ENCODE assay signal across 25 cellular contexts in genomic region chr5:72293495-72294055, GRCh38. TPM values are rescaled to one million over a fixed set of nuclear protein-coding genes. Genes with fewer than 3 reads are reported as not detected.
DNase-seq lines count a peak whose midpoint lies in the region; ATAC-seq, FAIRE-seq and TF ChIP-seq lines count a peak whose summit lies in the region.
"Had no signal": no experiment of that assay in that cellular context is flagged by ENCODE, and none has a peak within 500 bp of the region (broad histone marks: within the 10 kb centered on the region; RNA-seq: fewer than 3 reads in every experiment).

No MANE protein-coding gene starts in this region.

- TF ChIP-seq EP300 in HepG2 (IDR thresholded peaks at IDR 0.05; ENCODE audit: low read depth in 2 of 2, low read length in 2 of 2): no peak
- no peak for TF ChIP-seq EP300 in HepG2 (CRISPR knock-in tag; IDR thresholded peaks at IDR 0.05; ENCODE audit: borderline replicate concordance)
- no peak for TF ChIP-seq EP300 in K562 (IDR thresholded peaks at IDR 0.05; ENCODE audit: low read length)

- H3K27ac ChIP-seq in HepG2 (ENCODE audit: extremely low read length, insufficient read depth, low read length) (peak overlapping the region; percentile 29), right lobe of liver (no peak overlapping the region), K562 (ENCODE audit: extremely low read depth, low read depth, low read length) (no peak overlapping the region)
- H3K27ac ChIP-seq: HL-60, left lung, pancreas, SJSA1 had no signal

- WGBS in HepG2 (ENCODE audit: low lambda C conversion rate): 92% methylated on average over 3 of the region's 3 CpGs
- 83% methylated on average over 3 of the region's 3 CpGs for WGBS in right lobe of liver (ENCODE audit: insufficient coverage, low coverage, low lambda C conversion rate, missing lambda C conversion rate)
- 75% methylated on average over 3 of the region's 3 CpGs for WGBS in K562 (ENCODE audit: insufficient coverage, low coverage, missing lambda C conversion rate)

- no peak for TF ChIP-seq RAD21 in HepG2 (CRISPR knock-in tag; IDR thresholded peaks at IDR 0.05)
- no peak for TF ChIP-seq RAD21 in K562 (CRISPR knock-in tag; conservative IDR thresholded peaks at IDR 0.05 in 1 of 2, IDR thresholded peaks at IDR 0.05 in 1 of 2)

- H3K36me3 ChIP-seq in HepG2 (replicated peaks in 1 of 2; ENCODE audit: control insufficient read depth in 1 of 2, insufficient read depth in 2 of 2, low read length in 2 of 2) (peaks cover 2 to 27% of the 10 kb centered on the region in 2 experiments; a peak in 4 of 5 replicates), right lobe of liver (peaks cover 0 to 9% (median 3%) of the 10 kb centered on the region in 4 donors), K562 (ENCODE audit: control insufficient read depth, insufficient read depth, low read length) (peaks cover 79% of the 10 kb centered on the region)
- H3K36me3 ChIP-seq: pancreas had no signal

- POLR2A ChIA-PET in HepG2 (lab: Yijun Ruan, JAX) (interaction anchor here (2.0 to 2.6 kb wide), 2 partner anchors 12 to 15 kb away, joined by 10 read pairs; no protein-coding TSS in a partner anchor), K562 (lab: Yijun Ruan, JAX) (interaction anchor here (0.6 to 2.3 kb wide), 3 partner anchors 9 to 577 kb away, joined by 4 to 17 read pairs (median 8); no protein-coding TSS in a partner anchor)

- H3K9me1 ChIP-seq in K562 (ENCODE audit: control insufficient read depth, insufficient read depth, low read length): no peaks in the 10 kb centered on the region

- no peak overlapping the region for H3K4me3 ChIP-seq in HepG2 (replicated peaks in 1 of 3; ENCODE audit: insufficient read depth in 1 of 3, low read depth in 2 of 3, low read length in 3 of 3)
- no peak overlapping the region for H3K4me3 ChIP-seq in right lobe of liver
- H3K4me3 ChIP-seq in K562: no peak overlapping the region
- H3K4me3 ChIP-seq: left lung, pancreas, SJSA1 had no signal

- in situ Hi-C loops in HepG2 (cut with HindIII; ENCODE audit: extremely low pct_ligation_motif_present, low pct_unique_long_range_greater_than_20kb) (no loop called here), K562 (cut with MboI) (no loop called here)

- BruUV-seq in HepG2 (replicated peaks; lab: Mats Ljungman, UMichigan): no TSS peak
- BruUV-seq in K562 (replicated peaks; lab: Mats Ljungman, UMichigan): no TSS peak

- H3K9me3 ChIP-seq in HepG2 (ENCODE audit: low read length) (no peaks in the 10 kb centered on the region), right lobe of liver (no peaks in the 10 kb centered on the region), K562 (replicated peaks; ENCODE audit: control insufficient read depth, insufficient read depth, low read depth, low read length) (no peaks in the 10 kb centered on the region)
- H3K9me3 ChIP-seq: left lung, pancreas, SJSA1 had no signal

- H3K9ac ChIP-seq in HepG2 (ENCODE audit: insufficient read depth, low read depth, low read length): no peak overlapping the region
- H3K9ac ChIP-seq in K562 (ENCODE audit: insufficient read depth in 1 of 2, low read depth in 2 of 2, low read length in 2 of 2): no peak overlapping the region

- intact Hi-C loops in HepG2 (cut with micrococcal nuclease; ENCODE audit: unreplicated experiment): loop anchor here (2.0 kb wide), 1 partner anchor 15 kb away; no protein-coding TSS in a partner anchor
- intact Hi-C loops in right lobe of liver (cut with DNase I): no loop called here
- intact Hi-C loops in K562 (cut with micrococcal nuclease): no loop called here
- intact Hi-C loops in head of caudate nucleus (cut with DNase I): no loop called here

- TF ChIP-seq CTCF in HepG2 (CRISPR knock-in tag; IDR thresholded peaks at IDR 0.05) (no peak), right lobe of liver (IDR thresholded peaks at IDR 0.05) (no peak), K562 (IDR thresholded peaks at IDR 0.05 in 2 of 3, conservative IDR thresholded peaks at IDR 0.05 in 1 of 3; ENCODE audit: insufficient read depth in 2 of 3, low read depth in 1 of 3, low read length in 3 of 3) (no peak)

- peak overlapping the region; percentile 13; the same call in 1 of the 2 replicates for H3K4me2 ChIP-seq in HepG2 (ENCODE audit: low read depth, low read length)
- H3K4me2 ChIP-seq in K562 (ENCODE audit: insufficient read depth, low read length): no peak overlapping the region

- FAIRE-seq in HepG2 (lab: Jason Lieb, UNC): no peak
- FAIRE-seq in K562 (lab: Jason Lieb, UNC): no peak
- FAIRE-seq: endothelial cell of umbilical vein, pancreas had no signal

- CTCF ChIA-PET in HepG2 (lab: Yijun Ruan, JAX; ENCODE audit: low intra/inter-chr PET ratio, low total read pairs) (no interaction called here), K562 (lab: Yijun Ruan, JAX; ENCODE audit: low intra/inter-chr PET ratio) (no interaction called here)

- H3K27me3 ChIP-seq in HepG2 (ENCODE audit: control insufficient read depth in 1 of 2, insufficient read depth in 2 of 2, low read length in 2 of 2): no peaks in the 10 kb centered on the region
- no peaks in the 10 kb centered on the region for H3K27me3 ChIP-seq in right lobe of liver
- no peaks in the 10 kb centered on the region for H3K27me3 ChIP-seq in K562 (ENCODE audit: control insufficient read depth in 2 of 2, insufficient read depth in 2 of 2, low read length in 2 of 2)
- H3K27me3 ChIP-seq: left lung, pancreas, SJSA1 had no signal

- ATAC-seq in HepG2: no peak
- no peak for ATAC-seq in right lobe of liver
- ATAC-seq in K562: no peak
- ATAC-seq: activated CD8-positive, alpha-beta memory T cell treated with anti-CD3 and anti-CD28 coated beads, Interleukin-2, amount 10 ng/mL, durations not matched to agents 7 days and 5 days; left lung; natural killer cell treated with Interleukin-12 subunit alpha and Interleukin-12 subunit beta and Interleukin-15 and Interleukin-18, amount 100 ng/mL, for 72 hours; Panc1; pancreas had no signal

- peaks cover 28% of the 10 kb centered on the region for H3K79me2 ChIP-seq in HepG2 (ENCODE audit: insufficient read depth, low read length)
- H3K79me2 ChIP-seq in K562 (ENCODE audit: control insufficient read depth, insufficient read depth, low read length): peaks cover 11% of the 10 kb centered on the region

- H2AFZ ChIP-seq in HepG2 (ENCODE audit: low read length) (no peak overlapping the region), K562 (ENCODE audit: low read depth, low read length) (no peak overlapping the region)

- DNase-seq in HepG2 (ENCODE audit: low spot score) (no peak), right lobe of liver (no peak), NAMALWA (ENCODE audit: low spot score) (peak; percentile 60), K562 (ENCODE audit: extremely low read depth in 1 of 4, low spot score in 3 of 4) (no peak), head of caudate nucleus (no peak), glomerular visceral epithelial cell (ENCODE audit: extremely low spot score) (no peak), T-helper 2 cell (no peak), COR-L47 (lab: John Stamatoyannopoulos, UW) (no peak)
- DNase-seq: activated CD4-positive, alpha-beta T cell treated with anti-CD3 and anti-CD28 coated beads for 48 hours; activated CD8-positive, alpha-beta memory T cell treated with anti-CD3 and anti-CD28 coated beads, Interleukin-2, amount 10 ng/mL, durations not matched to agents 7 days and 5 days; activated naive CD4-positive, alpha-beta T cell treated with anti-CD3 and anti-CD28 coated beads, Interleukin-2, amount 10 ng/mL, durations not matched to agents 7 days and 5 days; aorta; caudate nucleus; CD4-positive, alpha-beta T cell; GDM1; left lung; NCI-H187 treated with DMSO at 0.1 percent for 48 hours; NCI-H226; pancreas; right cardiac atrium had no signal

- no peak for TF ChIP-seq POLR2A in HepG2 (IDR thresholded peaks at IDR 0.05; ENCODE audit: insufficient read depth in 1 of 2, low read depth in 2 of 2, low read length in 2 of 2)
- TF ChIP-seq POLR2A in right lobe of liver (IDR thresholded peaks at IDR 0.05): no peak
- no peak for TF ChIP-seq POLR2A in K562 (conservative IDR thresholded peaks at IDR 0.05)

- H3K4me1 ChIP-seq in HepG2 (ENCODE audit: insufficient read depth, low read length): peaks cover 54% of the 10 kb centered on the region
- H3K4me1 ChIP-seq in right lobe of liver: peaks cover 0 to 7% (median 0%) of the 10 kb centered on the region in 4 donors
- H3K4me1 ChIP-seq in K562 (replicated peaks in 1 of 2; ENCODE audit: control insufficient read depth in 2 of 2, insufficient read depth in 2 of 2, low read length in 2 of 2): peaks cover 0 to 3% of the 10 kb centered on the region in 2 experiments; a peak in 1 of 5 replicates
- H3K4me1 ChIP-seq: pancreas had no signal

- no peaks in the 10 kb centered on the region for H4K20me1 ChIP-seq in HepG2 (ENCODE audit: insufficient read depth, low read length)
- no peaks in the 10 kb centered on the region for H4K20me1 ChIP-seq in K562 (replicated peaks; ENCODE audit: control insufficient read depth, insufficient read depth, low read length)

RNA-seq across cellular contexts. Expression of gene MRPS27, which starts 26.5 kb away (rescaled TPM):
- total RNA-seq in HepG2 (2016; rRNA removed; fragmentation: Illumina TruSeq; extraction: Trizol) (115 and 139 TPM in 2 replicates), right lobe of liver (10 to 100 TPM; 28.6 to 40.3 (median 36.0) TPM), K562 (2014; rRNA removed) (79.2 and 90.9 TPM in 2 replicates), K562 (2014; rRNA removed; fragmentation: Illumina TruSeq; extraction: Trizol) (127 and 130 TPM in 2 replicates), K562 (2015; rRNA removed; fragmentation: Illumina TruSeq; extraction: Trizol) (104 and 105 TPM in 2 replicates), K562 (2021) (96.7 and 97.6 TPM in 2 replicates)
- 17.5 and 21.2 TPM in 2 replicates for total RNA-seq in HepG2 (2016; cell fraction: cytosol; rRNA removed; fragmentation: Illumina TruSeq; extraction: Trizol; ENCODE audit: low read depth)
- total RNA-seq in HepG2 (2016; cell fraction: insoluble cytoplasmic fraction; rRNA removed; fragmentation: Illumina TruSeq; extraction: Trizol): 116 and 136 TPM in 2 replicates
- 84.2 and 94.1 TPM in 2 replicates for total RNA-seq in HepG2 (2016; cell fraction: membrane; rRNA removed; fragmentation: Illumina TruSeq; extraction: Trizol)
- 105 and 107 TPM in 2 replicates for total RNA-seq in HepG2 (2016; cell fraction: nucleus; rRNA removed; fragmentation: Illumina TruSeq; extraction: Trizol)
- polyA plus RNA-seq in HepG2 (2011; rRNA removed) (69.9 and 71.8 TPM in 2 replicates), K562 (2011; rRNA removed) (118 and 144 TPM in 2 replicates), K562 (2014; fragmentation: Illumina TruSeq; extraction: Trizol) (111 and 125 TPM in 2 replicates), K562 (2014; fragmentation: Nextera tagmentation; extraction: Ambion mirVana) (100 to 1,000 TPM; 106 to 122 TPM), K562 (2014; rRNA removed) (73.6 and 79.9 TPM in 2 replicates)
- polyA plus RNA-seq in HepG2 (2011; cell fraction: cytosol; rRNA removed): 61.9 and 69.4 TPM in 2 replicates
- 35.6 and 40.4 TPM in 2 replicates for polyA plus RNA-seq in HepG2 (2011; cell fraction: nucleus; rRNA removed)
- polyA plus RNA-seq in HepG2 (2012): 50.1 and 50.6 TPM in 2 replicates
- polyA plus RNA-seq in HepG2 (2016; cell fraction: cytosol; fragmentation: Illumina TruSeq; extraction: Trizol; ENCODE audit: low read depth): 15.3 and 16.9 TPM in 2 replicates
- 115 and 117 TPM in 2 replicates for polyA plus RNA-seq in HepG2 (2016; cell fraction: insoluble cytoplasmic fraction; fragmentation: Illumina TruSeq; extraction: Trizol; ENCODE audit: low read depth)
- 55.5 and 63.7 TPM in 2 replicates for polyA plus RNA-seq in HepG2 (2016; cell fraction: membrane; fragmentation: Illumina TruSeq; extraction: Trizol; ENCODE audit: low read depth)
- 77.0 and 147 TPM in 2 replicates for polyA plus RNA-seq in HepG2 (2016; cell fraction: nucleus; fragmentation: Illumina TruSeq; extraction: Trizol; ENCODE audit: insufficient read depth, low read depth)
- 215 and 246 TPM in 2 replicates for polyA minus RNA-seq in HepG2 (2011; rRNA and poly(A)+ RNA removed; ENCODE audit: low replicate concordance)
- 76.1 and 103 TPM in 2 replicates for polyA minus RNA-seq in HepG2 (2011; cell fraction: cytosol; rRNA and poly(A)+ RNA removed)
- 93.1 and 114 TPM in 2 replicates for polyA minus RNA-seq in HepG2 (2011; cell fraction: nucleus; rRNA and poly(A)+ RNA removed)
- 113 and 199 TPM in 2 replicates for total RNA-seq in K562 (2011; cell fraction: chromatin; rRNA removed; ENCODE audit: low replicate concordance)
- total RNA-seq in K562 (2011; cell fraction: nucleolus; rRNA removed): 69.4 and 77.0 TPM in 2 replicates
- 108 and 163 TPM in 2 replicates for total RNA-seq in K562 (2011; cell fraction: nucleoplasm; rRNA removed)
- 103 and 114 TPM in 2 replicates for polyA plus RNA-seq in K562 (2011; cell fraction: cytosol; rRNA removed)
- 77.8 and 78.9 TPM in 2 replicates for polyA plus RNA-seq in K562 (2011; cell fraction: nucleus; rRNA removed)
- polyA plus RNA-seq in K562 (2012): 64.0 and 66.5 TPM in 2 replicates
- 143 and 145 TPM in 2 replicates for polyA minus RNA-seq in K562 (2011; rRNA and poly(A)+ RNA removed)
- polyA minus RNA-seq in K562 (2011; cell fraction: cytosol; rRNA and poly(A)+ RNA removed): 90.5 and 106 TPM in 2 replicates
- 64.1 and 85.1 TPM in 2 replicates for polyA minus RNA-seq in K562 (2011; cell fraction: nucleus; rRNA and poly(A)+ RNA removed)

RNA-seq across cellular contexts. Expression of gene PTCD2, which starts 26.6 kb away (rescaled TPM):
- total RNA-seq in HepG2 (2016; rRNA removed; fragmentation: Illumina TruSeq; extraction: Trizol) (6.4 and 7.0 TPM in 2 replicates), right lobe of liver (1 to 10 TPM; 4.3 to 8.5 (median 6.7) TPM), K562 (2014; rRNA removed) (12.5 and 14.6 TPM in 2 replicates), K562 (2014; rRNA removed; fragmentation: Illumina TruSeq; extraction: Trizol) (18.3 and 19.4 TPM in 2 replicates), K562 (2015; rRNA removed; fragmentation: Illumina TruSeq; extraction: Trizol) (11.9 and 12.6 TPM in 2 replicates), K562 (2021) (18.7 and 20.6 TPM in 2 replicates)
- total RNA-seq in HepG2 (2016; cell fraction: cytosol; rRNA removed; fragmentation: Illumina TruSeq; extraction: Trizol; ENCODE audit: low read depth): 1.2 and 1.8 TPM in 2 replicates
- total RNA-seq in HepG2 (2016; cell fraction: insoluble cytoplasmic fraction; rRNA removed; fragmentation: Illumina TruSeq; extraction: Trizol): 7.0 and 9.2 TPM in 2 replicates
- total RNA-seq in HepG2 (2016; cell fraction: membrane; rRNA removed; fragmentation: Illumina TruSeq; extraction: Trizol): 3.4 TPM in 2 replicates
- total RNA-seq in HepG2 (2016; cell fraction: nucleus; rRNA removed; fragmentation: Illumina TruSeq; extraction: Trizol): 11.4 and 14.2 TPM in 2 replicates
- polyA plus RNA-seq in HepG2 (2011; rRNA removed) (5.3 and 5.5 TPM in 2 replicates), K562 (2011; rRNA removed) (24.7 and 28.5 TPM in 2 replicates), K562 (2014; fragmentation: Illumina TruSeq; extraction: Trizol) (13.6 and 14.6 TPM in 2 replicates), K562 (2014; fragmentation: Nextera tagmentation; extraction: Ambion mirVana) (10 to 100 TPM; 18.6 to 19.6 TPM), K562 (2014; rRNA removed) (14.1 and 18.8 TPM in 2 replicates)
- 2.2 and 3.7 TPM in 2 replicates for polyA plus RNA-seq in HepG2 (2011; cell fraction: cytosol; rRNA removed)
- 9.0 and 11.4 TPM in 2 replicates for polyA plus RNA-seq in HepG2 (2011; cell fraction: nucleus; rRNA removed)
- polyA plus RNA-seq in HepG2 (2012): 3.9 and 4.5 TPM in 2 replicates
- polyA plus RNA-seq in HepG2 (2016; cell fraction: cytosol; fragmentation: Illumina TruSeq; extraction: Trizol; ENCODE audit: low read depth): 0.70 and 0.74 TPM in 2 replicates
- polyA plus RNA-seq in HepG2 (2016; cell fraction: insoluble cytoplasmic fraction; fragmentation: Illumina TruSeq; extraction: Trizol; ENCODE audit: low read depth): 8.3 and 9.4 TPM in 2 replicates
- 1.6 and 2.1 TPM in 2 replicates for polyA plus RNA-seq in HepG2 (2016; cell fraction: membrane; fragmentation: Illumina TruSeq; extraction: Trizol; ENCODE audit: low read depth)
- 13.3 and 14.0 TPM in 2 replicates for polyA plus RNA-seq in HepG2 (2016; cell fraction: nucleus; fragmentation: Illumina TruSeq; extraction: Trizol; ENCODE audit: insufficient read depth, low read depth)
- polyA minus RNA-seq in HepG2 (2011; rRNA and poly(A)+ RNA removed; ENCODE audit: low replicate concordance): 6.7 and 16.5 TPM in 2 replicates
- 2.5 and 3.2 TPM in 2 replicates for polyA minus RNA-seq in HepG2 (2011; cell fraction: cytosol; rRNA and poly(A)+ RNA removed)
- polyA minus RNA-seq in HepG2 (2011; cell fraction: nucleus; rRNA and poly(A)+ RNA removed): 19.2 and 20.8 TPM in 2 replicates
- 14.6 and 25.8 TPM in 2 replicates for total RNA-seq in K562 (2011; cell fraction: chromatin; rRNA removed; ENCODE audit: low replicate concordance)
- 9.7 and 10.5 TPM in 2 replicates for total RNA-seq in K562 (2011; cell fraction: nucleolus; rRNA removed)
- 15.5 and 22.9 TPM in 2 replicates for total RNA-seq in K562 (2011; cell fraction: nucleoplasm; rRNA removed)
- polyA plus RNA-seq in K562 (2011; cell fraction: cytosol; rRNA removed): 10.2 and 14.1 TPM in 2 replicates
- 19.5 and 27.6 TPM in 2 replicates for polyA plus RNA-seq in K562 (2011; cell fraction: nucleus; rRNA removed)
- 11.1 and 11.4 TPM in 2 replicates for polyA plus RNA-seq in K562 (2012)
- polyA minus RNA-seq in K562 (2011; rRNA and poly(A)+ RNA removed): 26.3 and 26.7 TPM in 2 replicates
- polyA minus RNA-seq in K562 (2011; cell fraction: cytosol; rRNA and poly(A)+ RNA removed): 8.0 and 8.8 TPM in 2 replicates
- polyA minus RNA-seq in K562 (2011; cell fraction: nucleus; rRNA and poly(A)+ RNA removed): 14.4 and 18.4 TPM in 2 replicates

Comparison
In these comparisons a context has a peak if more than half of its experiments do, and no peak if none do; other contexts are left out.
1. Of the 241 proteins assayed by ChIP-seq in both HepG2 and K562: peak only in HepG2: none; only in K562: MAFG, NFE2, NFE2L1 and NFIC; in both: MAFF and MAFK; in neither: 235.